Comparison of ENCODE assay signal across 1 cellular context in the genomic region with DNA sequence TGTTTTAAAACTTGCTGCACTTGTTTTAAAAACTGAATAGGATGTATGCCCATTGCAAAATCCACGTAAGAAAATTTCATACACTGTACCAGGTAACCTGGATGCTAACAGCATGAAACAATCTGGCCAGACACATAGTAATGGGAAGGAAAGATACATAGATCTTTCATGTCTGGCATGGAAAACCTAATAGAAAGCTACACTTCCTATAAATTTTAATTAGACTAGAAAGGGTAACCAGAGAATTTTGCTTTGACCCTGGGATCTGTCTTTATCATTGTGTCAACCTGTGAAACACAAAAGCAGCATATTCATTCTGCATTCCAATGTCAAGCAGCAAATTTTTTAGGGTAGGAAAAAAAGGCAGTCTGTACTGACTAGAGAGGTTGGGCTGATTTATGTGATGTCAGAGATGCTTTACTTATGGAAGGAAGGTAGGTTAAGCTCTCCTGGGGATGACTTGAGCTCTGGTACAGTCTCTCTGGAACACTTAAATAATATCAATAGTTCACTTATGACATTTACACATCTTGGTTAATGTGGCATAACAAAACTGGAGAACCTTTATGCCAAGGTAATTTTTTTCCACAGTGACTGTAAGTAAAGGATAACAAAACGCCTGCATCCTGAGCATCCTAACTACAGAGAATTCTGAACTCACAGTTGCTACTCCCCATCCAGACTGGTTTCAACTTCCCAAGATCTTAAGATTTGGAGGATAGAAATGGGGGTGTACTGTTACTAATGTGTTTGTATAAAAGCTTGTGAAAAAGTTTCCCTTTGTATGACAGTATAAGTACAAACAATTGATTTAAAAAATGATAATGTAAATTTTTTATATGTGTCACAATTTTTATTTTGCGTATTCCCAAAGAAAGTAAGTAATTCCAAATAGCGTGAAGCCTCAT.
TF ChIP-seq lines count a peak whose summit lies in the region.

No MANE protein-coding gene starts in this region.

TF ChIP-seq in endothelial cell of umbilical vein, 7 proteins besides CTCF, POLR2A, EP300 and RAD21:
- TF ChIP-seq, protein P1, sequence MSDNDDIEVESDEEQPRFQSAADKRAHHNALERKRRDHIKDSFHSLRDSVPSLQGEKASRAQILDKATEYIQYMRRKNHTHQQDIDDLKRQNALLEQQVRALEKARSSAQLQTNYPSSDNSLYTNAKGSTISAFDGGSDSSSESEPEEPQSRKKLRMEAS (IDR thresholded peaks at IDR 0.05; ENCODE audit: insufficient read depth, insufficient read length), result no peak
- TF ChIP-seq EZH2 (IDR thresholded peaks at IDR 0.05; ENCODE audit: borderline replicate concordance, low read depth, low read length, severe bottlenecking) (no peak), JUN (IDR thresholded peaks at IDR 0.05; ENCODE audit: borderline replicate concordance, insufficient read depth, insufficient read length, low read depth) (no peak), POLR2AphosphoS5 (IDR thresholded peaks at IDR 0.05; ENCODE audit: insufficient read depth, low read depth, low read length) (no peak), MYC (IDR thresholded peaks at IDR 0.05; ENCODE audit: low read depth, low read length) (no peak), GATA2 (IDR thresholded peaks at IDR 0.05; ENCODE audit: insufficient read depth, insufficient read length, low read depth, low read length) (no peak)
